9 cellular contexts compared by ENCODE assay signal in genomic region chr17:50274142-50274944, GRCh38. TPM values are rescaled to one million over a fixed set of nuclear protein-coding genes. Genes with fewer than 3 reads are reported as not detected.
DNase-seq lines count a peak whose midpoint lies in the region; ATAC-seq and TF ChIP-seq lines count a peak whose summit lies in the region.
"Had no signal": no experiment of that assay in that cellular context is flagged by ENCODE, and none has a peak within 500 bp of the region (broad histone marks: within the 10 kb centered on the region; RNA-seq: fewer than 3 reads in every experiment).

Gene TMEM92 (plus strand): TSS chr17:50274466. CDS start chr17:50274502, 36 bp downstream.

- DNase-seq in NCI-H146 (lab: John Stamatoyannopoulos, UW) (peak; percentile 25), NCI-H146 treated with DMSO at 0.1 percent for 48 hours (lab: John Stamatoyannopoulos, UW; ENCODE audit: unreplicated experiment) (no peak), OCI-LY7 (ENCODE audit: low spot score) (no peak), fibroblast of pulmonary artery (ENCODE audit: low read depth) (no peak), cortex of kidney (lab: John Stamatoyannopoulos, UW) (no peak)
- DNase-seq: CD4-positive, CD25-positive, alpha-beta regulatory T cell had no signal

- H3K4me1 ChIP-seq in OCI-LY7 (ENCODE audit: insufficient read depth, low read length, poor library complexity, severe bottlenecking) (no peaks in the 10 kb centered on the region), rectal smooth muscle tissue (ENCODE audit: control insufficient read depth, insufficient read depth, low read length) (peaks cover 15% of the 10 kb centered on the region)

- H4K20me1 ChIP-seq in OCI-LY7 (ENCODE audit: insufficient read depth, low read length): no peaks in the 10 kb centered on the region

- TF ChIP-seq CTCF in OCI-LY7 (conservative IDR thresholded peaks at IDR 0.05; ENCODE audit: low read length) (no peak), fibroblast of pulmonary artery (IDR thresholded peaks at IDR 0.05; ENCODE audit: low read length, missing control alignments) (no peak)

- H3K4me3 ChIP-seq in OCI-LY7 (ENCODE audit: low read depth, low read length, poor library complexity, severe bottlenecking) (no peak within 1 kb of the TSS), fibroblast of pulmonary artery (replicated peaks; ENCODE audit: low read depth, low read length) (peak within 1 kb of the TSS; percentile 62), rectal smooth muscle tissue (ENCODE audit: low read length) (peak within 1 kb of the TSS; percentile 67)

- no peaks in the 10 kb centered on the region for H3K36me3 ChIP-seq in OCI-LY7 (ENCODE audit: insufficient read depth, low read length)
- no peaks in the 10 kb centered on the region for H3K36me3 ChIP-seq in rectal smooth muscle tissue (ENCODE audit: control insufficient read depth, insufficient read depth, low read length)

- no peaks in the 10 kb centered on the region for H3K79me2 ChIP-seq in OCI-LY7 (ENCODE audit: insufficient read depth, low read depth, low read length)

- ATAC-seq in HG03354 (IDR thresholded peaks at IDR 0.05; ENCODE audit: poor library complexity, severe bottlenecking, unreplicated experiment) (no peak), GM21737 (IDR thresholded peaks at IDR 0.05; ENCODE audit: unreplicated experiment) (no peak)

- peak within 1 kb of the TSS; percentile 60; the same call in 1 of the 2 replicates for H3K4me2 ChIP-seq in OCI-LY7 (ENCODE audit: low read length)

- POLR2A ChIA-PET in OCI-LY7 (lab: Charles Lee): no interaction called here

- CTCF ChIA-PET in OCI-LY7 (lab: Charles Lee; ENCODE audit: unreplicated experiment): interaction anchor here (1.6 kb wide), 1 partner anchor 74 kb away, joined by 12 read pairs; no protein-coding TSS in a partner anchor

- intact Hi-C loops in OCI-LY7 (cut with micrococcal nuclease; ENCODE audit: unreplicated experiment): no loop called here

- no peaks in the 10 kb centered on the region for H3K27me3 ChIP-seq in rectal smooth muscle tissue (ENCODE audit: control insufficient read depth, insufficient read depth, low read length)

- no peak within 1 kb of the TSS for H3K27ac ChIP-seq in OCI-LY7 (ENCODE audit: low read depth, low read length, poor library complexity, severe bottlenecking)
- H3K27ac ChIP-seq in rectal smooth muscle tissue (ENCODE audit: low read depth, low read length): peak within 1 kb of the TSS; percentile 87

- no peak within 1 kb of the TSS for H3K9ac ChIP-seq in rectal smooth muscle tissue (ENCODE audit: low read length)

- H3K9me3 ChIP-seq in OCI-LY7 (ENCODE audit: low read length): no peaks in the 10 kb centered on the region

- H2AFZ ChIP-seq in OCI-LY7 (ENCODE audit: low read length): no peak within 1 kb of the TSS

- BruUV-seq in OCI-LY7 (replicated peaks; lab: Mats Ljungman, UMichigan): no TSS peak

- H3K9me2 ChIP-seq in OCI-LY7 (ENCODE audit: insufficient read depth, low read length): no peaks in the 10 kb centered on the region

RNA-seq across cellular contexts. Expression of gene TMEM92, which starts in this region (rescaled TPM):
- not detected in 2 replicates for total RNA-seq in OCI-LY7 (2014; rRNA removed; shearing (Covaris generic))
- total RNA-seq in OCI-LY7 (2022): not detected in 2 replicates
- total RNA-seq: CD4-positive, CD25-positive, alpha-beta regulatory T cell had no signal
